9 cellular contexts compared by ENCODE assay signal in the genomic region with DNA sequence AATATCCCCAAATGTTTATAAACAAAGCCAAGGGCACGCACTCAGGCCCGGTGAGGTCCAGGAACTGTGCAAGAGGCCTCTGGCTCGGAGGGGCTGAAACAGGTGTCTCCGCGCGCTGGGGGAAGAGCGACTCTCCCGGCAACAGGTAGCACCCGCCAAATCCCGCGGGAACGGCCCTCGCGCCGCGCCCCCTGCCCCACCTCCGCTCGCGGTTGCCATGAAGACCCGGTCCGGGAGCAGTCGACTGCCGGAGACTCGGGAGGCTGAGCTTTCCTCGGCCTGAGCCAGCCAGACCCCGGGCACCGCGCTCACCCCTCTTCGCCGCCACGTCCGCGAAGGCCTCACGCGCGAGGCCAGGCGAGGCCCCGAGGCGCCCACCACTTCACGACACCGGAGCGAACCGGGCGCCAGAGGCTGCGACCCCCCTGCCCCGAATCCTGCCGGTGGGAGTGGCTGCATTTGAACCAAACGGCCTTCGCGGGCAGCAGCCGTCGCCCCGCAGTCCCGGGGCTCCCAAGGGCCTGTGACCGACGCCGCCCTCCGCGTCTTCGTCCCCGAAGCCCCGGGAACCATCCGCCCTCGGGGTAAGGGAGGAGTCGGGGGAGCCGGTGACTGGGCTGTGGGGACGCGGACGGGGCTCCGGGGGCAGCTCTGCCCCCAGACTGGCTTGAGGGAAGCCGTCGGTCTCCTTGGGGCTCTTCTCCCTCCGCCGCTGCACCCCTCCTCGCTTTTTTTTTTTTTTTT. TPM values are rescaled to one million over a fixed set of nuclear protein-coding genes. Genes with fewer than 3 reads are reported as not detected.
DNase-seq lines count a peak whose midpoint lies in the region; ATAC-seq and FAIRE-seq lines count a peak whose summit lies in the region.
"Had no signal": no experiment of that assay in that cellular context is flagged by ENCODE, and none has a peak within 500 bp of the region (broad histone marks: within the 10 kb centered on the region; RNA-seq: fewer than 3 reads in every experiment).

A gene with protein sequence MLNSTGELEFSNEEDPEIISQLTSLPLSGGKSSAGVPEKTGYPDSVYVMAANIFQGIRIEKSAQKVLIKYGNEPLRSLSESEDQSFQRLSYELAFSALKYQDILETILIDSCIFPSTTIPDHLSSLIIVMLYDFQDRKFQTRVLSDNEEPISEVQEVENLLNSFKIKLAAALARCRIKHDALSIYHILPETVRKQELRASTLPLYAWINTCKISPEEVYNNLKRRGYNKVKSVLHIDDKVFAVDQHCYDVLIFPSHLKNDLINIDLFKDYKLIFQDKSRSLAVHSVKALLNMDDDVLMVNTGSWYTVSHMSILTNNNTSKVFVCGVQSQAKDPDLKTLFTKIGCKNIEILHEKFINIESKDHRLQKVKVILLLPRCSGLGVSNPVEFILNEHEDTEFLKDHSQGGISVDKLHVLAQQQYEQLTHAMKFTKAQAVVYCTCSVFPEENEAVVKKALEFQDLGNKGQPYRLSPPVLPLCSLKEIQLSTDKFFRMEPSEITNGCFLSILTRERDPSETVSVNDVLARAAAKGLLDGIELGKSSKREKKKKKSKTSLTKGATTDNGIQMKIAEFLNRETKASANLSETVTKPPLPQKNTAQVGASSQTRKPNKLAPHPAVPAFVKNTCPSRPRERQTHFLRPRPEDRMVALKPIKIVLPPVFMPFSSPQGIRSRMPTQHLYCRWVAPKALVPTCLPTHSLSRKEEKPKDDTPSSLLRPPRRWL (plus strand): TSS at position 239 of the 744 bp plus-strand sequence. CDS start 739 bp downstream, outside the sequence.

- H3K4me3 Mint-ChIP-seq in activated CD8-positive, alpha-beta memory T cell treated with anti-CD3 and anti-CD28 coated beads, Interleukin-2, amount 10 ng/mL, durations not matched to agents 7 days and 5 days, result peak within 1 kb of the TSS; percentile 41

- peaks cover 5% of the 10 kb centered on the region for H3K9me3 ChIP-seq in neuron (ENCODE audit: low read length)

- no peaks in the 10 kb centered on the region for H3K9me3 Mint-ChIP-seq in activated CD8-positive, alpha-beta memory T cell treated with anti-CD3 and anti-CD28 coated beads, Interleukin-2, amount 10 ng/mL, durations not matched to agents 7 days and 5 days (ENCODE audit: low read depth)

- H2AFZ ChIP-seq in neuron (ENCODE audit: low read depth, low read length), result peak within 1 kb of the TSS; percentile 89

- no peak for FAIRE-seq in frontal cortex (lab: Jason Lieb, UNC)
- FAIRE-seq: endometrium had no signal

- H3K27me3 ChIP-seq in neuron (ENCODE audit: insufficient read depth, low read length), result peaks cover 24% of the 10 kb centered on the region

- peaks cover 14% of the 10 kb centered on the region for H3K36me3 Mint-ChIP-seq in activated CD8-positive, alpha-beta memory T cell treated with anti-CD3 and anti-CD28 coated beads, Interleukin-2, amount 10 ng/mL, durations not matched to agents 7 days and 5 days

- peaks cover 8% of the 10 kb centered on the region for H3K4me1 ChIP-seq in neuron (ENCODE audit: insufficient read depth, low read length)

- ATAC-seq in GM18909 (IDR thresholded peaks at IDR 0.05; ENCODE audit: poor library complexity, unreplicated experiment), result peak; percentile 60
- ATAC-seq in activated CD8-positive, alpha-beta memory T cell treated with anti-CD3 and anti-CD28 coated beads, Interleukin-2, amount 10 ng/mL, durations not matched to agents 7 days and 5 days, result peak; percentile 72

- H3K36me3 ChIP-seq in neuron (ENCODE audit: insufficient read depth, low read length), result no peaks in the 10 kb centered on the region

- in situ Hi-C loops in ACHN (cut with HindIII; ENCODE audit: low pct_ligation_motif_present, low pct_unique_long_range_greater_than_20kb, low sequenced_read_pairs), result no loop called here

- peak within 1 kb of the TSS; percentile 32 for H3K4me3 ChIP-seq in neuron (ENCODE audit: low read length)

- H3K27ac Mint-ChIP-seq in activated CD8-positive, alpha-beta memory T cell treated with anti-CD3 and anti-CD28 coated beads, Interleukin-2, amount 10 ng/mL, durations not matched to agents 7 days and 5 days, result no peak within 1 kb of the TSS

- H3K27me3 Mint-ChIP-seq in activated CD8-positive, alpha-beta memory T cell treated with anti-CD3 and anti-CD28 coated beads, Interleukin-2, amount 10 ng/mL, durations not matched to agents 7 days and 5 days, result peaks cover 62% of the 10 kb centered on the region

- CTCF ChIA-PET in activated CD8-positive, alpha-beta memory T cell treated with anti-CD3 and anti-CD28 coated beads, Interleukin-2, amount 10 ng/mL, durations not matched to agents 7 days and 5 days (lab: Charles Lee), result no interaction called here

- DNase-seq in ACHN, result peak; percentile 78
- DNase-seq in NCI-H1417 treated with DMSO at 0.1 percent for 48 hours (lab: John Stamatoyannopoulos, UW), result peak; percentile 27
- no peak for DNase-seq in activated CD8-positive, alpha-beta memory T cell treated with anti-CD3 and anti-CD28 coated beads, Interleukin-2, amount 10 ng/mL, durations not matched to agents 7 days and 5 days
- peak in 1 of 2 donors; percentile 11 for DNase-seq in frontal cortex (ENCODE audit: low spot score in 2 of 2)
- DNase-seq in inferior parietal cortex (ENCODE audit: extremely low spot score), result no peak
- DNase-seq in epidermal melanocyte (ENCODE audit: insufficient read length, low spot score), result no peak

- peaks cover 9% of the 10 kb centered on the region for H3K4me1 Mint-ChIP-seq in activated CD8-positive, alpha-beta memory T cell treated with anti-CD3 and anti-CD28 coated beads, Interleukin-2, amount 10 ng/mL, durations not matched to agents 7 days and 5 days

RNA-seq across cellular contexts. Expression of the gene that starts here (rescaled TPM):
- under 1 TPM; 0.42 to 0.55 TPM for total RNA-seq in activated CD8-positive, alpha-beta memory T cell treated with anti-CD3 and anti-CD28 coated beads, Interleukin-2, amount 10 ng/mL, durations not matched to agents 7 days and 5 days
- 11.0 TPM for total RNA-seq in frontal cortex

Comparison
In these comparisons a context has a peak if more than half of its experiments do, and no peak if none do; other contexts are left out.
1. Peak in ATAC-seq in activated CD8-positive, alpha-beta memory T cell treated with anti-CD3 and anti-CD28 coated beads, Interleukin-2, amount 10 ng/mL, durations not matched to agents 7 days and 5 days; RNA of the gene not detected or under 1 TPM.
2. DNase-seq: peak in ACHN (single experiment) and NCI-H1417 treated with DMSO at 0.1 percent for 48 hours (single experiment); none in activated CD8-positive, alpha-beta memory T cell treated with anti-CD3 and anti-CD28 coated beads, Interleukin-2, amount 10 ng/mL, durations not matched to agents 7 days and 5 days (single experiment), inferior parietal cortex (single experiment) and epidermal melanocyte (single experiment).